8 cellular contexts compared by ENCODE assay signal in the genomic region with DNA sequence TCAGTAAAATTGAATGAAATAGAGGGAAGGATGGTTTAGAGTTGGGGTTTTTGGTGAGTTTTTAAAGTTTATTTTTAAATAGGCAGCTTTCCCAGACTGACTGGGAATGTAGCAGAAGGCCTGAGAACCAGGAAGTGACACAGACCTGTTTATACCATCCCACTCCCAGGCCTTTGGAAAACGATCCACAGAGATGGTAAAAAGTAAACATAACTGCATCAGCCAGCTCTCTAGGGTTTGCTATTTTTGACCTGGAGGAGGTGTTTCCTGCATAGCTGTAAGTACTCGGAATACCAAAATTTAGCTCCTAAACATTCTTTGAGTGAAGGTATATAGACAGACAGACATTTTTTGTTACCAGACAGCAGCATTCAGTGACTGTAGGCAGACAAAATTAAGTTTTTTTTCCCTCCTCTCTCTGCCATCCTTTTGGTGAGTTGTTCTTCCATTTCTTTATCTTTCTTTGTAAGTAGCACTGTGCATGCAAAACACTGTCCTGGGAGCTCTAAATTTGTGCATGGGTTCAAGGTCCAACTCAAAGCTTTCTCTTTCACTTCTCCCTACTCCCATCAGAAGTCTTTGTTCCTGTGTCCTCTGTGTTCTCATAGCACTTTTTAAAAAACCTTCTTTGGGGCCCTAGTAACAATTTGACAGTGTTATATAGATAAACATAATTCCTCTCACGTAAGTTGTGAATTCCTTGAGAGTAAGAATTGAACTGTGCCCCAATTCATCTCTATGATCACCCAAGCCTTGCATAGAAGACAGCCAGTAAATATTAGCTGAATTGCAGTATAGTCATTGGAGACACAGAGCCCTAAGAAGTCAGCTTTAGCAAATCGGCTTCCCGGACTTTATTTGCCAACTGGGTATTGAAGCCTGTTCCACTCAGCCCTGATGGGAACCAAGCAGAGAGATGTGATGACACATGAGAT. TPM values are rescaled to one million over a fixed set of nuclear protein-coding genes. Genes with fewer than 3 reads are reported as not detected.
DNase-seq lines count a peak whose midpoint lies in the region; ATAC-seq, FAIRE-seq and TF ChIP-seq lines count a peak whose summit lies in the region.

No MANE protein-coding gene starts in this region.

- no peak for FAIRE-seq in H54 (lab: Jason Lieb, UNC)

- H3K9me3 ChIP-seq in esophagus squamous epithelium = no peaks in the 10 kb centered on the region

- no peaks in the 10 kb centered on the region for H3K36me3 ChIP-seq in esophagus squamous epithelium

- H3K27ac ChIP-seq in esophagus squamous epithelium = peak overlapping the region; percentile 20 to 80 (median 64)

- peak; percentile 62 for DNase-seq in DMS53 treated with DMSO at 0.1 percent for 48 hours (lab: John Stamatoyannopoulos, UW; ENCODE audit: unreplicated experiment)
- DNase-seq in NOMO-1 treated with DMSO at 0.1 percent for 48 hours (lab: John Stamatoyannopoulos, UW; ENCODE audit: unreplicated experiment) = peak; percentile 66
- no peak for DNase-seq in esophagus squamous epithelium (lab: John Stamatoyannopoulos, UW)
- DNase-seq in pulmonary artery endothelial cell (ENCODE audit: low read depth, low spot score) = peak; percentile 64
- no peak for DNase-seq in DMS114 treated with DMSO at 0.1 percent for 48 hours (lab: John Stamatoyannopoulos, UW; ENCODE audit: unreplicated experiment)
- DNase-seq in H54 (ENCODE audit: insufficient read length, low spot score) = no peak
- no peak for DNase-seq in effector CD8-positive, alpha-beta T cell (lab: John Stamatoyannopoulos, UW)

- intact Hi-C loops in esophagus squamous epithelium (cut with DNase I) = no loop called here

- TF ChIP-seq CTCF in esophagus squamous epithelium (IDR thresholded peaks at IDR 0.05) = no peak

- H3K4me1 ChIP-seq in esophagus squamous epithelium = peaks cover 50 to 95% (median 76%) of the 10 kb centered on the region in 3 donors

- no peak for TF ChIP-seq POLR2A in esophagus squamous epithelium (IDR thresholded peaks at IDR 0.05)
- no peak for TF ChIP-seq POLR2A in H54 (IDR thresholded peaks at IDR 0.05; ENCODE audit: low read depth, low read length)

- peak; percentile 51 for ATAC-seq in GM21737 (IDR thresholded peaks at IDR 0.05; ENCODE audit: unreplicated experiment)

- 34 to 41% methylated on average over 5 of the region's 5 CpGs for WGBS in esophagus squamous epithelium, 2 donors

- H3K4me3 ChIP-seq in esophagus squamous epithelium = peak overlapping the region in 1 of 4 donors; percentile 20

- H3K27me3 ChIP-seq in esophagus squamous epithelium = no peaks in the 10 kb centered on the region

RNA-seq across cellular contexts. Expression of a gene that starts 37.4 kb away (rescaled TPM):
- total RNA-seq in esophagus squamous epithelium (10 to 100 TPM; 22.4 to 43.1 (median 27.8) TPM), pulmonary artery endothelial cell (9.2 and 11.7 TPM in 2 replicates)

Comparison
In these comparisons a context has a peak if more than half of its experiments do, and no peak if none do; other contexts are left out.
1. DNase-seq: peak in DMS53 treated with DMSO at 0.1 percent for 48 hours (single experiment), NOMO-1 treated with DMSO at 0.1 percent for 48 hours (single experiment) and pulmonary artery endothelial cell (single experiment); none in esophagus squamous epithelium (single experiment), DMS114 treated with DMSO at 0.1 percent for 48 hours (single experiment), H54 (single experiment) and effector CD8-positive, alpha-beta T cell (single experiment).